In the genomic region with DNA sequence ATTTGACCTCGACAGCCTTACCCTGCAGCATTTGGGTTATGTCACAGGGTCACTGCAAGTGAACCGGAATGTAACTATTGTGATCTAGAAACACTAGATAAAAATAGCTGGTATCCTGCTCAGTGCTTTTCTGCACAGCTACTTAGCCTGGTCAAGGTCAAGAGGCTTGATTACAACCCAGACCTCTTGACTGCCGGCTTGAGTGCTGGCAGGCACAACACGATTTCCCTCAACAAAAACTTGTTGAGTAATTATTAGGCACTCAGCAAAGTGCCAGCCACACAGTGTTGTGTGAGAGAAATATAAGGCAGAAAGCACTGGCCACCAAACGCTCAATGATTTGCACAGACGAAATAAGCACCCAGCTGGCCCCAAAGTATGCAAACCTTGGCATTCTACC, we compare ENCODE assay signal across 28 cellular contexts.
A peak's percentile ranks its signal among the peaks of the same experiment; 100 is the strongest.
DNase-seq lines count a peak whose midpoint lies in the region; ATAC-seq and TF ChIP-seq lines count a peak whose summit lies in the region.
"Had no signal": no experiment of that assay in that cellular context is flagged by ENCODE, and none has a peak within 500 bp of the region (broad histone marks: within the 10 kb centered on the region; RNA-seq: fewer than 3 reads in every experiment).

No MANE protein-coding gene starts in this region.

- 58 to 75% (median 64%) methylated on average over 6 of the region's 6 CpGs for WGBS in stomach, 5 donors

- no peaks in the 10 kb centered on the region for H3K36me3 Mint-ChIP-seq in activated CD8-positive, alpha-beta T cell treated with anti-CD3 and anti-CD28 coated beads, Interleukin-2, amount 10 ng/mL, durations not matched to agents 7 days and 5 days (ENCODE audit: low read depth)
- H3K36me3 Mint-ChIP-seq: activated naive CD4-positive, alpha-beta T cell treated with anti-CD3 and anti-CD28 coated beads, Interleukin-2, amount 50 U/mL, for 24 hours; stimulated activated effector memory CD8-positive, alpha-beta T cell treated with anti-CD3 and anti-CD28 coated beads, Interleukin-12 subunit alpha, Interleukin-12 subunit beta, amount 100 ng/mL, for 72 hours had no signal

- CTCF ChIA-PET in activated CD8-positive, alpha-beta T cell treated with anti-CD3 and anti-CD28 coated beads, Interleukin-2, amount 10 ng/mL, durations not matched to agents 7 days and 5 days (lab: Charles Lee), result no interaction called here

- H3K27me3 Mint-ChIP-seq in activated CD8-positive, alpha-beta T cell treated with anti-CD3 and anti-CD28 coated beads, Interleukin-2, amount 10 ng/mL, durations not matched to agents 7 days and 5 days (ENCODE audit: low read depth), result no peaks in the 10 kb centered on the region
- H3K27me3 Mint-ChIP-seq: activated CD4-positive, alpha-beta T cell treated with anti-CD3 and anti-CD28 coated beads, Interleukin-2, amount 10 ng/mL, durations not matched to agents 7 days and 5 days; activated naive CD4-positive, alpha-beta T cell treated with anti-CD3 and anti-CD28 coated beads, Interleukin-2, amount 50 U/mL, for 24 hours had no signal

- intact Hi-C loops in left ventricle myocardium inferior (cut with micrococcal nuclease) (no loop called here), gastrocnemius medialis (cut with DNase I; ENCODE audit: low total_unique reads) (no loop called here), stomach (cut with DNase I; ENCODE audit: low total_unique reads) (no loop called here)

- H3K4me3 Mint-ChIP-seq in activated CD8-positive, alpha-beta T cell treated with anti-CD3 and anti-CD28 coated beads, Interleukin-2, amount 10 ng/mL, durations not matched to agents 7 days and 5 days, result no peak overlapping the region
- H3K4me3 Mint-ChIP-seq: activated CD4-positive, alpha-beta T cell treated with anti-CD3 and anti-CD28 coated beads, Interleukin-2, amount 10 ng/mL, durations not matched to agents 7 days and 5 days; activated naive CD4-positive, alpha-beta T cell treated with anti-CD3 and anti-CD28 coated beads, Interleukin-2, amount 50 U/mL, for 24 hours; dendritic cell treated with granulocyte-macrophage colony-stimulating factor and Interleukin-4, amounts not matched to agents 40 ng/mL and 50 ng/mL, for 4 days; stimulated activated effector memory CD8-positive, alpha-beta T cell treated with anti-CD3 and anti-CD28 coated beads, Interleukin-12 subunit alpha, Interleukin-12 subunit beta, amount 100 ng/mL, for 72 hours had no signal

- H3K36me3 ChIP-seq in left ventricle myocardium inferior (no peaks in the 10 kb centered on the region), gastrocnemius medialis (no peaks in the 10 kb centered on the region), stomach (no peaks in the 10 kb centered on the region)
- H3K36me3 ChIP-seq: BLaER1 treated with 17β-estradiol and CSF1 and Interleukin-3, amounts not matched to agents 10 nM and 100 nM; esophagus squamous epithelium; gastroesophageal sphincter; prostate gland; uterus; WERI-Rb-1 had no signal

- in situ Hi-C loops in gastrocnemius medialis (cut with MboI; ENCODE audit: low sequenced_read_pairs in 4 of 4), result no loop called here

- peaks cover 35% of the 10 kb centered on the region for H3K4me1 ChIP-seq in left ventricle myocardium inferior
- peaks cover 4 to 9% of the 10 kb centered on the region in 2 donors for H3K4me1 ChIP-seq in gastrocnemius medialis
- H3K4me1 ChIP-seq in stomach, result no peaks in the 10 kb centered on the region
- H3K4me1 ChIP-seq: BLaER1 treated with 17β-estradiol and CSF1 and Interleukin-3, amounts not matched to agents 10 nM and 100 nM; Caco-2; esophagus squamous epithelium; gastroesophageal sphincter; prostate gland; uterus had no signal

- ATAC-seq in gastrocnemius medialis (peak; percentile 63 to 71), GM19397 (IDR thresholded peaks at IDR 0.05; ENCODE audit: unreplicated experiment) (no peak)
- no peak for ATAC-seq in activated CD8-positive, alpha-beta T cell treated with anti-CD3 and anti-CD28 coated beads, Interleukin-2, amount 10 ng/mL, durations not matched to agents 7 days and 5 days
- ATAC-seq: gastroesophageal sphincter; stimulated activated effector memory CD8-positive, alpha-beta T cell treated with anti-CD3 and anti-CD28 coated beads, Interleukin-12 subunit alpha, Interleukin-12 subunit beta, amount 100 ng/mL, for 72 hours had no signal

- TF ChIP-seq CTCF in left ventricle myocardium inferior (IDR thresholded peaks at IDR 0.05; ENCODE audit: borderline replicate concordance) (no peak), gastrocnemius medialis (IDR thresholded peaks at IDR 0.05 in 4 of 5, conservative IDR thresholded peaks at IDR 0.05 in 1 of 5) (no peak), stomach (IDR thresholded peaks at IDR 0.05) (no peak)

- H3K4me3 ChIP-seq in left ventricle myocardium inferior (no peak overlapping the region), gastrocnemius medialis (no peak overlapping the region), stomach (no peak overlapping the region)
- H3K4me3 ChIP-seq: BLaER1 treated with 17β-estradiol and CSF1 and Interleukin-3, amounts not matched to agents 10 nM and 100 nM; esophagus squamous epithelium; gastroesophageal sphincter; prostate gland; uterus had no signal

- H3K27me3 ChIP-seq in left ventricle myocardium inferior (ENCODE audit: low read depth) (no peaks in the 10 kb centered on the region), gastrocnemius medialis (no peaks in the 10 kb centered on the region), stomach (no peaks in the 10 kb centered on the region)
- H3K27me3 ChIP-seq: BLaER1 treated with 17β-estradiol and CSF1 and Interleukin-3, amounts not matched to agents 10 nM and 100 nM; esophagus squamous epithelium; gastroesophageal sphincter; uterus had no signal

- H3K27ac Mint-ChIP-seq in activated CD8-positive, alpha-beta T cell treated with anti-CD3 and anti-CD28 coated beads, Interleukin-2, amount 10 ng/mL, durations not matched to agents 7 days and 5 days, result no peak overlapping the region
- H3K27ac Mint-ChIP-seq: activated CD4-positive, alpha-beta T cell treated with anti-CD3 and anti-CD28 coated beads, Interleukin-2, amount 10 ng/mL, durations not matched to agents 7 days and 5 days; activated naive CD4-positive, alpha-beta T cell treated with anti-CD3 and anti-CD28 coated beads, Interleukin-2, amount 50 U/mL, for 24 hours; dendritic cell treated with granulocyte-macrophage colony-stimulating factor and Interleukin-4, amounts not matched to agents 40 ng/mL and 50 ng/mL, for 4 days; stimulated activated effector memory CD8-positive, alpha-beta T cell treated with anti-CD3 and anti-CD28 coated beads, Interleukin-12 subunit alpha, Interleukin-12 subunit beta, amount 100 ng/mL, for 72 hours had no signal

- POLR2A ChIA-PET in activated CD8-positive, alpha-beta T cell treated with anti-CD3 and anti-CD28 coated beads, Interleukin-2, amount 10 ng/mL, durations not matched to agents 7 days and 5 days (lab: Charles Lee), result no interaction called here

- TF ChIP-seq POLR2A in gastrocnemius medialis (IDR thresholded peaks at IDR 0.05) (no peak), stomach (IDR thresholded peaks at IDR 0.05) (no peak)

- no peak for TF ChIP-seq EP300 in stomach (IDR thresholded peaks at IDR 0.05)

- H3K27ac ChIP-seq in left ventricle myocardium inferior (replicated peaks) (peak overlapping the region; percentile 83), gastrocnemius medialis (no peak overlapping the region), stomach (no peak overlapping the region)
- H3K27ac ChIP-seq: BLaER1 treated with 17β-estradiol and CSF1 and Interleukin-3, amounts not matched to agents 10 nM and 100 nM; esophagus squamous epithelium; gastroesophageal sphincter; prostate gland; uterus; WERI-Rb-1 had no signal

- no peaks in the 10 kb centered on the region for H3K4me1 Mint-ChIP-seq in activated CD8-positive, alpha-beta T cell treated with anti-CD3 and anti-CD28 coated beads, Interleukin-2, amount 10 ng/mL, durations not matched to agents 7 days and 5 days (ENCODE audit: low read depth)
- H3K4me1 Mint-ChIP-seq: activated CD4-positive, alpha-beta T cell treated with anti-CD3 and anti-CD28 coated beads, Interleukin-2, amount 10 ng/mL, durations not matched to agents 7 days and 5 days; activated naive CD4-positive, alpha-beta T cell treated with anti-CD3 and anti-CD28 coated beads, Interleukin-2, amount 50 U/mL, for 24 hours; stimulated activated effector memory CD8-positive, alpha-beta T cell treated with anti-CD3 and anti-CD28 coated beads, Interleukin-12 subunit alpha, Interleukin-12 subunit beta, amount 100 ng/mL, for 72 hours had no signal

- H3K9me3 ChIP-seq in left ventricle myocardium inferior (replicated peaks), result no peaks in the 10 kb centered on the region
- H3K9me3 ChIP-seq in gastrocnemius medialis, result no peaks in the 10 kb centered on the region
- no peaks in the 10 kb centered on the region for H3K9me3 ChIP-seq in stomach
- H3K9me3 ChIP-seq: BLaER1 treated with 17β-estradiol and CSF1 and Interleukin-3, amounts not matched to agents 10 nM and 100 nM; Caco-2; esophagus squamous epithelium; gastroesophageal sphincter; prostate gland; SK-N-SH; uterus had no signal

- no peaks in the 10 kb centered on the region for H3K9me3 Mint-ChIP-seq in activated CD8-positive, alpha-beta T cell treated with anti-CD3 and anti-CD28 coated beads, Interleukin-2, amount 10 ng/mL, durations not matched to agents 7 days and 5 days (ENCODE audit: insufficient read depth)
- H3K9me3 Mint-ChIP-seq: activated CD4-positive, alpha-beta T cell treated with anti-CD3 and anti-CD28 coated beads, Interleukin-2, amount 10 ng/mL, durations not matched to agents 7 days and 5 days; activated naive CD4-positive, alpha-beta T cell treated with anti-CD3 and anti-CD28 coated beads, Interleukin-2, amount 50 U/mL, for 24 hours; dendritic cell treated with granulocyte-macrophage colony-stimulating factor and Interleukin-4, amounts not matched to agents 40 ng/mL and 50 ng/mL, for 4 days; stimulated activated effector memory CD8-positive, alpha-beta T cell treated with anti-CD3 and anti-CD28 coated beads, Interleukin-12 subunit alpha, Interleukin-12 subunit beta, amount 100 ng/mL, for 72 hours had no signal

- DNase-seq in NCI-H1105 (lab: John Stamatoyannopoulos, UW) (peak; percentile 1), NCI-H2227 treated with DMSO at 0.1 percent for 48 hours (lab: John Stamatoyannopoulos, UW) (peak; percentile 78), left ventricle myocardium inferior (peak; percentile 42), gastrocnemius medialis (no peak), stomach (no peak)
- DNase-seq in activated CD8-positive, alpha-beta T cell treated with anti-CD3 and anti-CD28 coated beads, Interleukin-2, amount 10 ng/mL, durations not matched to agents 7 days and 5 days, result no peak
- DNase-seq: activated CD4-positive, alpha-beta T cell treated with anti-CD3 and anti-CD28 coated beads, Interleukin-2, amount 10 ng/mL, durations not matched to agents 7 days and 5 days; anterior cingulate cortex; Caco-2; caudate nucleus; esophagus squamous epithelium; HCEC 1CT; mammary epithelial cell; NCI-H2081 treated with DMSO at 0.1 percent for 48 hours; NCI-H524 treated with DMSO at 0.1 percent for 48 hours; RPMI8226; SK-N-SH; small intestine; T-helper 2 cell; uterus; WERI-Rb-1 had no signal

Comparison
In these comparisons a context has a peak if more than half of its experiments do, and no peak if none do; other contexts are left out.
1. DNase-seq: peak in NCI-H1105 (single experiment), NCI-H2227 treated with DMSO at 0.1 percent for 48 hours (single experiment) and left ventricle myocardium inferior (single experiment); none in gastrocnemius medialis (0 of 2), activated CD8-positive, alpha-beta T cell treated with anti-CD3 and anti-CD28 coated beads, Interleukin-2, amount 10 ng/mL, durations not matched to agents 7 days and 5 days (single experiment) and stomach (single experiment).
2. ATAC-seq: peak in gastrocnemius medialis (2 of 2); none in activated CD8-positive, alpha-beta T cell treated with anti-CD3 and anti-CD28 coated beads, Interleukin-2, amount 10 ng/mL, durations not matched to agents 7 days and 5 days (single experiment) and GM19397 (single experiment).